Comparison of ENCODE assay signal across 24 cellular contexts in the genomic region with DNA sequence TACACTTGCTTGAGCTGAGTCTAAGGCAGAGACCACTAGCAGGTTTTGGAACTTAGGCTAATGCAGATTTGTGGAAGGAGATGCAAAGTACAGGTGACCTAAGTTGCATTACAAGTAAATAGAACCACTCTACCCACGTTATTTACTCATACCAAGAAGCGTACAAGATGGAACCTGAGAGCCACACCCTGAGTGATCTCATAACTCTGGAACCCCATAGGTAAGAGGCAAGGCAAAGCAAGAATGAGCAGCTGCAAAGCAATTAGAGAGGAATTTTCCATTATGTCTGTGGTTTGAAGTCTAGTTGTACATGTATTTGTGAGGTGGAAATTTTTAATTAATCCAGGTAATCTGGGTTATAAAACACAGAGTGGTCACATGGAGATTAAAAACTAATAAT. TPM values are rescaled to one million over a fixed set of nuclear protein-coding genes. Genes with fewer than 3 reads are reported as not detected.
DNase-seq lines count a peak whose midpoint lies in the region; ATAC-seq and TF ChIP-seq lines count a peak whose summit lies in the region.
"Had no signal": no experiment of that assay in that cellular context is flagged by ENCODE, and none has a peak within 500 bp of the region (broad histone marks: within the 10 kb centered on the region; RNA-seq: fewer than 3 reads in every experiment).

No MANE protein-coding gene starts in this region.

- DNase-seq in A172 (ENCODE audit: low spot score) (peak; percentile 11), LoVo (ENCODE audit: low spot score) (peak; percentile 63), epithelial cell of esophagus (ENCODE audit: low read depth) (peak; percentile 97), mesendoderm (peak; percentile 51), GM23338 (ENCODE audit: low spot score) (no peak), DMS153 treated with DMSO at 0.1 percent for 48 hours (lab: John Stamatoyannopoulos, UW; ENCODE audit: unreplicated experiment) (no peak), NCI-H1436 (lab: John Stamatoyannopoulos, UW) (no peak)
- no peak for DNase-seq in activated T-helper 2 cell treated with anti-CD3 and anti-CD28 coated beads, Interferon-gamma antibody, Interleukin-2, Interleukin-4, amounts not matched to agents 10 μg/mL and 5 μg/mL and 100 μg/mL, durations not matched to agents 14 hours and 24 hours and 36 hours (ENCODE audit: low spot score)
- DNase-seq: activated CD4-positive, alpha-beta T cell treated with anti-CD3 and anti-CD28 coated beads for 48 hours; activated naive CD4-positive, alpha-beta T cell; activated T-cell treated with anti-CD3 and anti-CD28 coated beads, Interleukin-2, amount 50 U/mL, for 24 hours; adrenal gland; CD8-positive, alpha-beta T cell; DMS153; left colon; NCI-H1105; NCI-H2029; WERI-Rb-1 had no signal

- H4K20me1 ChIP-seq in GM23338 (replicated peaks; ENCODE audit: insufficient read depth): no peaks in the 10 kb centered on the region

- H3K4ac ChIP-seq in mesendoderm (ENCODE audit: low read depth, low read length): no peak overlapping the region

- TF ChIP-seq CTCF in epithelial cell of esophagus (IDR thresholded peaks at IDR 0.05; ENCODE audit: insufficient read depth, low read depth, low read length, missing control alignments) (no peak), GM23338 (conservative IDR thresholded peaks at IDR 0.05; ENCODE audit: low read depth in 2 of 2) (no peak)

- H3K4me1 Mint-ChIP-seq in GM23338: peaks cover 2% of the 10 kb centered on the region; the same call in 1 of the 3 replicates
- H3K4me1 Mint-ChIP-seq in activated T-helper 2 cell treated with anti-CD3 and anti-CD28 coated beads, Interferon-gamma antibody, Interleukin-2, Interleukin-4, amounts not matched to agents 10 μg/mL and 5 μg/mL and 100 μg/mL, durations not matched to agents 14 hours and 24 hours and 36 hours (ENCODE audit: low read depth): no peaks in the 10 kb centered on the region

- no peak overlapping the region for H2AFZ ChIP-seq in GM23338

- H3K79me2 ChIP-seq in mesendoderm (ENCODE audit: control insufficient read depth, insufficient read depth, low read length) (no peaks in the 10 kb centered on the region), GM23338 (replicated peaks; ENCODE audit: insufficient read depth) (no peaks in the 10 kb centered on the region)

- H4K5ac ChIP-seq in mesendoderm (ENCODE audit: low read length): no peak overlapping the region

- no peaks in the 10 kb centered on the region for H3K79me1 ChIP-seq in mesendoderm (ENCODE audit: low read length)

- H3K4me3 ChIP-seq in epithelial cell of esophagus (ENCODE audit: low read length) (no peak overlapping the region), mesendoderm (ENCODE audit: low read length) (no peak overlapping the region), GM23338 (no peak overlapping the region)
- H3K4me3 ChIP-seq: adrenal gland had no signal

- no peak overlapping the region for H2BK120ac ChIP-seq in mesendoderm (ENCODE audit: low read depth, low read length)

- no peak overlapping the region for H3K56ac ChIP-seq in mesendoderm (ENCODE audit: low read length)

- peaks cover 1% of the 10 kb centered on the region for H3K36me3 ChIP-seq in mesendoderm (ENCODE audit: control insufficient read depth, insufficient read depth, low read length)
- H3K36me3 ChIP-seq in GM23338 (ENCODE audit: insufficient read depth): no peaks in the 10 kb centered on the region
- H3K36me3 ChIP-seq: adrenal gland, WERI-Rb-1 had no signal

- no peak overlapping the region for H3K4me3 Mint-ChIP-seq in GM23338
- H3K4me3 Mint-ChIP-seq in activated T-helper 2 cell treated with anti-CD3 and anti-CD28 coated beads, Interferon-gamma antibody, Interleukin-2, Interleukin-4, amounts not matched to agents 10 μg/mL and 5 μg/mL and 100 μg/mL, durations not matched to agents 14 hours and 24 hours and 36 hours (ENCODE audit: low read depth): no peak overlapping the region
- H3K4me3 Mint-ChIP-seq: activated T-cell treated with anti-CD3 and anti-CD28 coated beads, Interleukin-2, amount 50 U/mL, for 24 hours; brain; CD8-positive, alpha-beta T cell; stimulated activated naive CD8-positive, alpha-beta T cell treated with anti-CD3 and anti-CD28 coated beads, Interleukin-15, Interleukin-2, amounts not matched to agents 100 ng/mL and 50 ng/mL, for 24 hours had no signal

- H3K27me3 ChIP-seq in mesendoderm (ENCODE audit: insufficient read depth, low read length, poor library complexity) (peaks cover 2% of the 10 kb centered on the region), GM23338 (ENCODE audit: insufficient read depth) (no peaks in the 10 kb centered on the region)
- H3K27me3 ChIP-seq: adrenal gland, neutrophil had no signal

- no peaks in the 10 kb centered on the region for H3F3A ChIP-seq in GM23338 (replicated peaks; ENCODE audit: low read depth)

- no peaks in the 10 kb centered on the region; the same call in 2 of the 3 replicates for H3K9me3 Mint-ChIP-seq in GM23338
- H3K9me3 Mint-ChIP-seq in activated T-helper 2 cell treated with anti-CD3 and anti-CD28 coated beads, Interferon-gamma antibody, Interleukin-2, Interleukin-4, amounts not matched to agents 10 μg/mL and 5 μg/mL and 100 μg/mL, durations not matched to agents 14 hours and 24 hours and 36 hours: no peaks in the 10 kb centered on the region
- H3K9me3 Mint-ChIP-seq: activated T-cell treated with anti-CD3 and anti-CD28 coated beads, Interleukin-2, amount 50 U/mL, for 24 hours; brain; CD8-positive, alpha-beta T cell; stimulated activated naive CD8-positive, alpha-beta T cell treated with anti-CD3 and anti-CD28 coated beads, Interleukin-15, Interleukin-2, amounts not matched to agents 100 ng/mL and 50 ng/mL, for 24 hours had no signal

- H3K27ac ChIP-seq in mesendoderm (ENCODE audit: low read depth, low read length) (no peak overlapping the region), GM23338 (ENCODE audit: low read depth) (no peak overlapping the region)
- H3K27ac ChIP-seq: adrenal gland, neutrophil, WERI-Rb-1 had no signal

- WGBS in mesendoderm (ENCODE audit: extremely low coverage, insufficient coverage, low lambda C conversion rate): no CpG with 5 or more reads among the region's 2 CpGs

- H3K18ac ChIP-seq in mesendoderm (ENCODE audit: low read length): no peak overlapping the region

- H2BK15ac ChIP-seq in mesendoderm (replicated peaks; ENCODE audit: low read depth): no peak overlapping the region

- no peak overlapping the region for H2BK5ac ChIP-seq in mesendoderm (ENCODE audit: low read length)

- no peak for ATAC-seq in GM23338
- ATAC-seq: CD8-positive, alpha-beta T cell; HepG2; left colon; Right ventricle myocardium inferior had no signal

- H3K27me3 Mint-ChIP-seq in GM23338 (ENCODE audit: insufficient read depth, low read depth, poor library complexity): no peaks in the 10 kb centered on the region
- H3K27me3 Mint-ChIP-seq in activated T-helper 2 cell treated with anti-CD3 and anti-CD28 coated beads, Interferon-gamma antibody, Interleukin-2, Interleukin-4, amounts not matched to agents 10 μg/mL and 5 μg/mL and 100 μg/mL, durations not matched to agents 14 hours and 24 hours and 36 hours (ENCODE audit: low read depth): no peaks in the 10 kb centered on the region
- H3K27me3 Mint-ChIP-seq: activated T-cell treated with anti-CD3 and anti-CD28 coated beads, Interleukin-2, amount 50 U/mL, for 24 hours; brain; stimulated activated naive CD8-positive, alpha-beta T cell treated with anti-CD3 and anti-CD28 coated beads, Interleukin-15, Interleukin-2, amounts not matched to agents 100 ng/mL and 50 ng/mL, for 24 hours had no signal

- H3K9me2 ChIP-seq in GM23338 (ENCODE audit: insufficient read depth): no peaks in the 10 kb centered on the region

- H3K4me2 ChIP-seq in mesendoderm (ENCODE audit: low read length) (no peak overlapping the region), GM23338 (no peak overlapping the region)

- intact Hi-C loops in activated T-helper 2 cell treated with anti-CD3 and anti-CD28 coated beads, Interferon-gamma antibody, Interleukin-2, Interleukin-4, amounts not matched to agents 10 μg/mL and 5 μg/mL and 100 μg/mL, durations not matched to agents 14 hours and 24 hours and 36 hours (cut with micrococcal nuclease): no loop called here

- H2AK5ac ChIP-seq in mesendoderm (ENCODE audit: low read length): no peak overlapping the region

- H3K9ac ChIP-seq in mesendoderm (ENCODE audit: low read length): no peak overlapping the region

- H4K8ac ChIP-seq in mesendoderm (ENCODE audit: low read depth, low read length): no peak overlapping the region

- H3K23ac ChIP-seq in mesendoderm (ENCODE audit: low read length): no peak overlapping the region

- H3K36me3 Mint-ChIP-seq in GM23338 (ENCODE audit: low read depth): peaks cover 6% of the 10 kb centered on the region; the same call in 2 of the 3 replicates
- H3K36me3 Mint-ChIP-seq in activated T-helper 2 cell treated with anti-CD3 and anti-CD28 coated beads, Interferon-gamma antibody, Interleukin-2, Interleukin-4, amounts not matched to agents 10 μg/mL and 5 μg/mL and 100 μg/mL, durations not matched to agents 14 hours and 24 hours and 36 hours (ENCODE audit: low read depth): no peaks in the 10 kb centered on the region

- no peak overlapping the region for H3K27ac Mint-ChIP-seq in GM23338
- no peak overlapping the region for H3K27ac Mint-ChIP-seq in activated T-helper 2 cell treated with anti-CD3 and anti-CD28 coated beads, Interferon-gamma antibody, Interleukin-2, Interleukin-4, amounts not matched to agents 10 μg/mL and 5 μg/mL and 100 μg/mL, durations not matched to agents 14 hours and 24 hours and 36 hours
- H3K27ac Mint-ChIP-seq: activated T-cell treated with anti-CD3 and anti-CD28 coated beads, Interleukin-2, amount 50 U/mL, for 24 hours; brain; CD8-positive, alpha-beta T cell; stimulated activated naive CD8-positive, alpha-beta T cell treated with anti-CD3 and anti-CD28 coated beads, Interleukin-15, Interleukin-2, amounts not matched to agents 100 ng/mL and 50 ng/mL, for 24 hours had no signal

- H3K4me1 ChIP-seq in mesendoderm (ENCODE audit: control insufficient read depth, low read depth, low read length) (no peaks in the 10 kb centered on the region), GM23338 (ENCODE audit: insufficient read depth) (no peaks in the 10 kb centered on the region)
- H3K4me1 ChIP-seq: adrenal gland had no signal

TF ChIP-seq in GM23338, 12 proteins besides CTCF, POLR2A, EP300 and RAD21 (continues in another document):
- no peak for TF ChIP-seq ZNF331 (CRISPR knock-in tag; IDR thresholded peaks at IDR 0.05; ENCODE audit: low read depth)

RNA-seq across cellular contexts. Expression of gene CC2D2A, which starts 55.4 kb away (rescaled TPM):
- 6.4 and 16.1 TPM in 2 replicates for total RNA-seq in A172 (2014; rRNA removed; shearing (Covaris generic))
- 10.7 TPM for polyA plus RNA-seq in mesendoderm (2013, experiment 1 of 2)
- polyA plus RNA-seq in mesendoderm (2013, experiment 2 of 2): 10.7 TPM
- 9.4 and 15.8 TPM in 2 replicates for total RNA-seq in GM23338 (2014; rRNA removed; shearing (Covaris generic))
- polyA plus RNA-seq in GM23338 (2016; fragmentation: Nextera tagmentation; extraction: Ambion mirVana): 11.1 and 13.9 TPM in 2 replicates
- total RNA-seq in activated T-helper 2 cell treated with anti-CD3 and anti-CD28 coated beads, Interferon-gamma antibody, Interleukin-2, Interleukin-4, amounts not matched to agents 10 μg/mL and 5 μg/mL and 100 μg/mL, durations not matched to agents 14 hours and 24 hours and 36 hours: not detected in 2 replicates
- total RNA-seq: activated CD8-positive, alpha-beta memory T cell treated with anti-CD3 and anti-CD28 coated beads for 36 hours; CD8-positive, alpha-beta T cell had no signal

Comparison
In these comparisons a context has a peak if more than half of its experiments do, and no peak if none do; other contexts are left out.
1. DNase-seq: peak in A172 (single experiment), LoVo (single experiment), epithelial cell of esophagus (single experiment) and mesendoderm (single experiment); none in GM23338 (single experiment), activated T-helper 2 cell treated with anti-CD3 and anti-CD28 coated beads, Interferon-gamma antibody, Interleukin-2, Interleukin-4, amounts not matched to agents 10 μg/mL and 5 μg/mL and 100 μg/mL, durations not matched to agents 14 hours and 24 hours and 36 hours (single experiment), DMS153 treated with DMSO at 0.1 percent for 48 hours (single experiment) and NCI-H1436 (single experiment).